Comparison of ENCODE assay signal across 33 cellular contexts in genomic region chr18:44541159-44541558, GRCh38.
DNase-seq lines count a peak whose midpoint lies in the region; ATAC-seq, FAIRE-seq and TF ChIP-seq lines count a peak whose summit lies in the region.
"Had no signal": no experiment of that assay in that cellular context is flagged by ENCODE, and none has a peak within 500 bp of the region (broad histone marks: within the 10 kb centered on the region; RNA-seq: fewer than 3 reads in every experiment).

No MANE protein-coding gene starts in this region.

- H3K27me3 ChIP-seq in astrocyte (ENCODE audit: insufficient read depth, low read length) (no peaks in the 10 kb centered on the region), lower lobe of right lung (ENCODE audit: low read depth) (no peaks in the 10 kb centered on the region), ascending aorta (no peaks in the 10 kb centered on the region)
- no peaks in the 10 kb centered on the region for H3K27me3 ChIP-seq in CD8-positive, alpha-beta memory T cell (ENCODE audit: insufficient read depth, low read length, poor library complexity, severe bottlenecking)
- H3K27me3 ChIP-seq: colonic mucosa, vagina had no signal

- H3K27me3 Mint-ChIP-seq in astrocyte (ENCODE audit: low read depth, unreplicated experiment): no peaks in the 10 kb centered on the region
- no peaks in the 10 kb centered on the region for H3K27me3 Mint-ChIP-seq in CD8-positive, alpha-beta memory T cell
- H3K27me3 Mint-ChIP-seq: activated CD4-positive, alpha-beta T cell treated with anti-CD3 and anti-CD28 coated beads for 36 hours; activated CD8-positive, alpha-beta T cell treated with anti-CD3 and anti-CD28 coated beads for 36 hours; B cell; CD4-positive, alpha-beta memory T cell; naive B cell had no signal

- intact Hi-C loops in lower lobe of right lung (cut with DNase I) (no loop called here), ascending aorta (cut with DNase I) (no loop called here), posterior cingulate gyrus (cut with DNase I) (no loop called here)

- CTCF ChIA-PET in CD8-positive, alpha-beta memory T cell (lab: Charles Lee): no interaction called here

- peaks cover 14% of the 10 kb centered on the region for H3K4me1 Mint-ChIP-seq in astrocyte (ENCODE audit: low read depth, unreplicated experiment)
- H3K4me1 Mint-ChIP-seq in CD8-positive, alpha-beta memory T cell: no peaks in the 10 kb centered on the region
- H3K4me1 Mint-ChIP-seq: activated CD4-positive, alpha-beta T cell treated with anti-CD3 and anti-CD28 coated beads for 36 hours; CD4-positive, alpha-beta memory T cell; GM23338 had no signal

- no peaks in the 10 kb centered on the region for H3K36me3 Mint-ChIP-seq in astrocyte (ENCODE audit: low read depth, unreplicated experiment)
- H3K36me3 Mint-ChIP-seq in CD8-positive, alpha-beta memory T cell: no peaks in the 10 kb centered on the region
- H3K36me3 Mint-ChIP-seq: CD4-positive, alpha-beta memory T cell; naive B cell had no signal

- H3K79me2 ChIP-seq in astrocyte (ENCODE audit: insufficient read depth, low read length): no peaks in the 10 kb centered on the region

- no peak for FAIRE-seq in astrocyte (lab: Jason Lieb, UNC)
- FAIRE-seq: islet of Langerhans, RCC 7860, small intestine had no signal

- H3K36me3 ChIP-seq in astrocyte (ENCODE audit: insufficient read depth, low read length): no peaks in the 10 kb centered on the region
- H3K36me3 ChIP-seq in lower lobe of right lung: no peaks in the 10 kb centered on the region
- H3K36me3 ChIP-seq in CD8-positive, alpha-beta memory T cell (ENCODE audit: insufficient read depth, low read length): no peaks in the 10 kb centered on the region
- no peaks in the 10 kb centered on the region for H3K36me3 ChIP-seq in ascending aorta
- H3K36me3 ChIP-seq: colonic mucosa, thoracic aorta, vagina had no signal

- no peak overlapping the region for H2AFZ ChIP-seq in astrocyte (ENCODE audit: low read depth, low read length)
- H2AFZ ChIP-seq: GM23338 had no signal

- H3K9me3 ChIP-seq in astrocyte (ENCODE audit: insufficient read depth, low read depth, low read length) (no peaks in the 10 kb centered on the region), lower lobe of right lung (no peaks in the 10 kb centered on the region), ascending aorta (no peaks in the 10 kb centered on the region)
- no peaks in the 10 kb centered on the region for H3K9me3 ChIP-seq in CD8-positive, alpha-beta memory T cell (ENCODE audit: low read length)
- H3K9me3 ChIP-seq: colonic mucosa, thoracic aorta, vagina had no signal

- no peaks in the 10 kb centered on the region for H4K20me1 ChIP-seq in astrocyte (ENCODE audit: insufficient read depth, low read length)

- POLR2A ChIA-PET in CD8-positive, alpha-beta memory T cell (lab: Charles Lee): no interaction called here

- DNase-seq in EH (ENCODE audit: low read depth): peak; percentile 19
- DNase-seq in astrocyte (ENCODE audit: low read depth): peak; percentile 35
- DNase-seq in fibroblast of mammary gland (ENCODE audit: low read depth): peak; percentile 23
- DNase-seq in lower lobe of right lung: no peak
- DNase-seq in CD8-positive, alpha-beta memory T cell: no peak
- DNase-seq in ascending aorta (ENCODE audit: low spot score in 2 of 2): no peak
- DNase-seq in posterior cingulate gyrus: no peak
- DNase-seq in DMS53 (lab: John Stamatoyannopoulos, UW): no peak
- DNase-seq: ACHN; activated CD4-positive, alpha-beta T cell treated with anti-CD3 and anti-CD28 coated beads for 36 hours; activated CD8-positive, alpha-beta memory T cell treated with anti-CD3 and anti-CD28 coated beads, Interleukin-2, amount 50 U/mL, for 48 hours; activated CD8-positive, alpha-beta T cell treated with anti-CD3 and anti-CD28 coated beads for 36 hours; activated naive CD4-positive, alpha-beta T cell treated with Interleukin-2 at 50 U/mL for 16 hours; CD4-positive, alpha-beta memory T cell; colonic mucosa; effector CD4-positive, alpha-beta T cell; EL; KG1; midbrain; naive B cell; NCI-H2029; NCI-H446 treated with DMSO at 0.1 percent for 48 hours; NCI-H82; small intestine; stimulated activated naive CD4-positive, alpha-beta T cell had no signal

- H3K27ac ChIP-seq in astrocyte (ENCODE audit: low read depth, low read length) (no peak overlapping the region), lower lobe of right lung (no peak overlapping the region), ascending aorta (no peak overlapping the region)
- no peak overlapping the region for H3K27ac ChIP-seq in CD8-positive, alpha-beta memory T cell (ENCODE audit: low read depth, low read length)
- H3K27ac ChIP-seq: colonic mucosa, thoracic aorta, vagina had no signal

- H3K4me3 ChIP-seq in astrocyte (ENCODE audit: insufficient read depth, low read depth, low read length) (no peak overlapping the region), fibroblast of mammary gland (ENCODE audit: control insufficient read depth, low read depth, low read length) (no peak overlapping the region), lower lobe of right lung (no peak overlapping the region), ascending aorta (no peak overlapping the region)
- no peak overlapping the region for H3K4me3 ChIP-seq in CD8-positive, alpha-beta memory T cell (ENCODE audit: low read length)
- H3K4me3 ChIP-seq: colonic mucosa, GM23338, thoracic aorta, vagina had no signal

- peak; percentile 37 to 44 for ATAC-seq in lower lobe of right lung
- ATAC-seq: activated CD4-positive, alpha-beta T cell treated with anti-CD3 and anti-CD28 coated beads for 36 hours; activated CD8-positive, alpha-beta T cell treated with anti-CD3 and anti-CD28 coated beads for 36 hours; GM23338 had no signal

- no peak overlapping the region for H3K27ac Mint-ChIP-seq in astrocyte (ENCODE audit: unreplicated experiment)
- no peak overlapping the region for H3K27ac Mint-ChIP-seq in CD8-positive, alpha-beta memory T cell
- H3K27ac Mint-ChIP-seq: activated CD4-positive, alpha-beta T cell treated with anti-CD3 and anti-CD28 coated beads for 36 hours; activated CD8-positive, alpha-beta T cell treated with anti-CD3 and anti-CD28 coated beads for 36 hours; activated T-helper 1 cell treated with anti-CD3 and anti-CD28 coated beads, Interleukin-12 subunit alpha, Interleukin-12 subunit beta, Interleukin-2, Interleukin-4 antibody, amounts not matched to agents 30 ng/mL and 10 ng/mL and 1 ng/mL, durations not matched to agents 14 hours and 24 hours and 36 hours; B cell; CD4-positive, alpha-beta memory T cell; GM23338; T-helper 2 cell treated with Interferon-gamma antibody and Interleukin-4, amounts not matched to agents 5 μg/mL and 100 μg/mL, for 36 hours had no signal

- H3K4me1 ChIP-seq in astrocyte (ENCODE audit: insufficient read depth, low read length) (peaks cover 6% of the 10 kb centered on the region), lower lobe of right lung (no peaks in the 10 kb centered on the region), ascending aorta (peaks cover 0 to 6% of the 10 kb centered on the region in 2 donors)
- H3K4me1 ChIP-seq in CD8-positive, alpha-beta memory T cell (ENCODE audit: insufficient read depth, low read length): no peaks in the 10 kb centered on the region
- H3K4me1 ChIP-seq: colonic mucosa had no signal

- no peak for TF ChIP-seq CTCF in astrocyte (IDR thresholded peaks at IDR 0.05; ENCODE audit: insufficient read depth, low read depth, low read length)
- no peak for TF ChIP-seq CTCF in fibroblast of mammary gland (conservative IDR thresholded peaks at IDR 0.05; ENCODE audit: control insufficient read depth, insufficient read depth, low read depth, low read length)
- TF ChIP-seq CTCF in lower lobe of right lung (IDR thresholded peaks at IDR 0.05): no peak
- TF ChIP-seq CTCF in ascending aorta (IDR thresholded peaks at IDR 0.05): no peak

- no peak overlapping the region for H3K4me3 Mint-ChIP-seq in astrocyte (ENCODE audit: unreplicated experiment)
- H3K4me3 Mint-ChIP-seq in CD8-positive, alpha-beta memory T cell: no peak overlapping the region
- H3K4me3 Mint-ChIP-seq: activated CD4-positive, alpha-beta T cell treated with anti-CD3 and anti-CD28 coated beads for 36 hours; activated CD8-positive, alpha-beta T cell treated with anti-CD3 and anti-CD28 coated beads for 36 hours; activated T-helper 1 cell treated with anti-CD3 and anti-CD28 coated beads, Interleukin-12 subunit alpha, Interleukin-12 subunit beta, Interleukin-2, Interleukin-4 antibody, amounts not matched to agents 30 ng/mL and 10 ng/mL and 1 ng/mL, durations not matched to agents 14 hours and 24 hours and 36 hours; B cell; CD4-positive, alpha-beta memory T cell; GM23338; naive B cell; T-helper 2 cell treated with Interferon-gamma antibody and Interleukin-4, amounts not matched to agents 5 μg/mL and 100 μg/mL, for 36 hours had no signal

- no peak overlapping the region for H3K4me2 ChIP-seq in astrocyte (ENCODE audit: low read length)
- H3K4me2 ChIP-seq: GM23338 had no signal

- no peak overlapping the region for H3K9ac ChIP-seq in astrocyte (ENCODE audit: low read length)

- H3K9me3 Mint-ChIP-seq in astrocyte (ENCODE audit: unreplicated experiment): no peaks in the 10 kb centered on the region
- no peaks in the 10 kb centered on the region for H3K9me3 Mint-ChIP-seq in CD8-positive, alpha-beta memory T cell
- H3K9me3 Mint-ChIP-seq: activated CD8-positive, alpha-beta T cell treated with anti-CD3 and anti-CD28 coated beads for 36 hours; activated T-helper 1 cell treated with anti-CD3 and anti-CD28 coated beads, Interleukin-12 subunit alpha, Interleukin-12 subunit beta, Interleukin-2, Interleukin-4 antibody, amounts not matched to agents 30 ng/mL and 10 ng/mL and 1 ng/mL, durations not matched to agents 14 hours and 24 hours and 36 hours; CD4-positive, alpha-beta memory T cell; GM23338; T-helper 2 cell treated with Interferon-gamma antibody and Interleukin-4, amounts not matched to agents 5 μg/mL and 100 μg/mL, for 36 hours had no signal

Comparison
In these comparisons a context has a peak if more than half of its experiments do, and no peak if none do; other contexts are left out.
1. DNase-seq: peak in EH (single experiment), astrocyte (single experiment) and fibroblast of mammary gland (single experiment); none in lower lobe of right lung (single experiment), CD8-positive, alpha-beta memory T cell (0 of 5), ascending aorta (0 of 2), posterior cingulate gyrus (0 of 10) and DMS53 (single experiment).